Comparison of ENCODE assay signal across 1 cellular context in the genomic region with DNA sequence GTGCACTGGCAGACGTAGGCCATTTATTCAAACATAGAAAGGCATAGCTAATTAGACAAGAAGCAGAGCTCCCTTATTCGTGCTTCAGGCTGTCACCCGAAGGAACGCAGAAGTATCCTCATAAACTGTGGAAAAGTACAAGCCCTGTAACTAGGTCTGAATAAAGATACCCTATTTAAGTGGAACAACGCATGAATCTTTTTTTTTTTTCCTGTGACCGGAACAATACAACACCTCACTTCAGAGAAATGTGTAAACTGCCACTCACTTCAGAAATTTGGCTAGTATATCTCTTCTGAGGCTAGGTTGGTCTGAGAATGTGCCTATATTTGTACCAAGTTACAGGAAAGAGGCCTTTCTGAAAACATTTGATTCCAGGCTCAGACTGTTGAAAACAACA.
TF ChIP-seq lines count a peak whose summit lies in the region.

No MANE protein-coding gene starts in this region.

TF ChIP-seq in K562, 482 proteins besides CTCF, POLR2A, EP300 and RAD21:
- TF ChIP-seq TAF15 (IDR thresholded peaks at IDR 0.05; ENCODE audit: low read depth, low read length) (no peak), PHF20 (IDR thresholded peaks at IDR 0.05; ENCODE audit: partially characterized antibody) (no peak), ZNF707 (CRISPR knock-in tag; conservative IDR thresholded peaks at IDR 0.05) (no peak)
